ENCODE assay signal across 18 cellular contexts in the genomic region with DNA sequence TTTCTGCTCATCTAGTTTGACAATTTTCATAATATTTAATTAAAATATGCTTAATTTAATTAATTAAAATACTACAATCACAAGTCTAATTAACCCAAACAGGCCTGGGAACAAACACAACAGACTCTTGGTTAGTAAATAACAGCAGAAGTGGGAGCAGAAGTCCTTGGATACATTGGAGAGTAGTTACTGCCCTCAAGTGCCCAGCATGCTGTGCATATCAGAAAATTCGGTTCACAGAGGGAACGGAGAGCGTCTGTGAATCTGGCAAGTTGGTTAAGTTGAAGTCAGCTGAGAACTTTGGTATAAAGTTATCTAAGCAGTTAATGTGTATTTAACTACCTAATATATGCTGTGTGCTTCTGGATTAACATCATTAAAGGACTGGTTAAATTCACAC.
DNase-seq lines count a peak whose midpoint lies in the region; ATAC-seq and TF ChIP-seq lines count a peak whose summit lies in the region.
"Had no signal": no experiment of that assay in that cellular context is flagged by ENCODE, and none has a peak within 500 bp of the region (broad histone marks: within the 10 kb centered on the region; RNA-seq: fewer than 3 reads in every experiment).

No MANE protein-coding gene starts in this region.

- TF ChIP-seq CTCF in AG09309 (IDR thresholded peaks at IDR 0.05; ENCODE audit: control insufficient read depth, insufficient read depth, low read depth, low read length, missing control alignments) = peak; percentile 3
- TF ChIP-seq CTCF in LNCaP clone FGC (IDR thresholded peaks at IDR 0.05; ENCODE audit: control insufficient read depth, extremely low read depth, insufficient read depth) = peak; percentile 24; the same call in 1 of the 2 replicates
- peak; percentile 4 for TF ChIP-seq CTCF in fibroblast of the aortic adventitia (IDR thresholded peaks at IDR 0.05; ENCODE audit: insufficient read depth, low read length)

- H3K4me3 ChIP-seq in AG09309 (ENCODE audit: control insufficient read depth, low read depth, low read length) (no peak overlapping the region), LNCaP clone FGC (ENCODE audit: low read depth, low read length) (no peak overlapping the region), fibroblast of the aortic adventitia (ENCODE audit: low read depth, low read length) (no peak overlapping the region)
- H3K4me3 ChIP-seq: GM23338, SJCRH30 had no signal

- DNase-seq in AG09309 (ENCODE audit: low read depth) (no peak), LNCaP clone FGC (ENCODE audit: low read depth) (no peak), fibroblast of the aortic adventitia (ENCODE audit: low read depth) (no peak), medulla oblongata (ENCODE audit: extremely low spot score) (peak; percentile 65), COLO829 (ENCODE audit: low spot score) (no peak), SHP77 (lab: John Stamatoyannopoulos, UW) (no peak)
- DNase-seq in central memory CD4-positive, alpha-beta T cell = no peak
- DNase-seq: CD4-positive, alpha-beta T cell; DND-41; KBM-7; NCI-H1417; NCI-H2029; NCI-H2171 treated with DMSO at 0.1 percent for 48 hours; NCI-H510A; NCI-H82; SJCRH30 had no signal

- ATAC-seq in GM21737 (IDR thresholded peaks at IDR 0.05; ENCODE audit: unreplicated experiment) = no peak
- ATAC-seq: GM23338 had no signal
